Comparison of ENCODE assay signal across 8 cellular contexts in genomic region chr1:108512239-108513071, GRCh38. TPM values are rescaled to one million over a fixed set of nuclear protein-coding genes. Genes with fewer than 3 reads are reported as not detected.
DNase-seq lines count a peak whose midpoint lies in the region; ATAC-seq and TF ChIP-seq lines count a peak whose summit lies in the region.

No MANE protein-coding gene starts in this region.

- H2AFZ ChIP-seq in Loucy (ENCODE audit: low read length): no peak overlapping the region

- TF ChIP-seq CTCF in Loucy (conservative IDR thresholded peaks at IDR 0.05; ENCODE audit: low read length) (peak; percentile 94), gastroesophageal sphincter (IDR thresholded peaks at IDR 0.05) (peak; percentile 57 to 89 (median 84)), retinal pigment epithelial cell (conservative IDR thresholded peaks at IDR 0.05; ENCODE audit: low read depth, low read length) (peak; percentile 83)

- no peak for TF ChIP-seq EP300 in gastroesophageal sphincter (IDR thresholded peaks at IDR 0.05)

- no peaks in the 10 kb centered on the region for H3K9me2 ChIP-seq in Loucy (replicated peaks; ENCODE audit: low read depth, low read length)

- 40 to 50% methylated on average over 6 of the region's 6 CpGs for WGBS in gastroesophageal sphincter (ENCODE audit: low coverage in 1 of 2), 2 donors

- no peaks in the 10 kb centered on the region for H3K27me3 ChIP-seq in Loucy (ENCODE audit: insufficient read depth, low read length, poor library complexity, severe bottlenecking)
- no peaks in the 10 kb centered on the region for H3K27me3 ChIP-seq in gastroesophageal sphincter

- DNase-seq in DMS 273 (lab: John Stamatoyannopoulos, UW; ENCODE audit: unreplicated experiment): peak; percentile 54
- DNase-seq in DMS 273 treated with DMSO at 0.1 percent for 48 hours (lab: John Stamatoyannopoulos, UW): no peak
- no peak for DNase-seq in T-cell
- no peak for DNase-seq in retinal pigment epithelial cell (ENCODE audit: low read depth)

- peak overlapping the region; percentile 19 for H3K4me2 ChIP-seq in Loucy (ENCODE audit: low read depth, low read length, poor library complexity, severe bottlenecking)

- no peak overlapping the region for H3K27ac ChIP-seq in gastroesophageal sphincter

- no peaks in the 10 kb centered on the region for H3F3A ChIP-seq in Loucy (ENCODE audit: low read depth)

- no peak overlapping the region for H3K4me3 ChIP-seq in Loucy (ENCODE audit: low read length, poor library complexity, severe bottlenecking)
- H3K4me3 ChIP-seq in gastroesophageal sphincter: no peak overlapping the region
- H3K4me3 ChIP-seq in retinal pigment epithelial cell (ENCODE audit: low read length): no peak overlapping the region

- POLR2A ChIA-PET in T-cell (lab: Charles Lee): interaction anchor here in 1 of 2 donors (1.1 to 1.4 kb wide), 2 partner anchors 49 to 180 kb away, joined by 4 read pairs; partner anchors contain the start of gene PRPF38B

- H3K36me3 ChIP-seq in Loucy (ENCODE audit: insufficient read depth, low read length) (no peaks in the 10 kb centered on the region), gastroesophageal sphincter (no peaks in the 10 kb centered on the region)

- peaks cover 27% of the 10 kb centered on the region for H3K4me1 ChIP-seq in Loucy (ENCODE audit: insufficient read depth, low read length, poor library complexity, severe bottlenecking)
- peaks cover 0 to 3% (median 0%) of the 10 kb centered on the region in 3 donors for H3K4me1 ChIP-seq in gastroesophageal sphincter

- H3K9ac ChIP-seq in Loucy (ENCODE audit: low read depth, low read length, poor library complexity, severe bottlenecking): no peak overlapping the region

- no peak for TF ChIP-seq POLR2A in gastroesophageal sphincter (IDR thresholded peaks at IDR 0.05)

- H3K9me3 ChIP-seq in Loucy (ENCODE audit: insufficient read depth, low read depth, low read length): no peaks in the 10 kb centered on the region
- H3K9me3 ChIP-seq in gastroesophageal sphincter: no peaks in the 10 kb centered on the region

- peaks cover 3 to 8% of the 10 kb centered on the region in 2 donors for H3K27me3 Mint-ChIP-seq in T-cell

- H4K20me1 ChIP-seq in Loucy (ENCODE audit: insufficient read depth, low read length, poor library complexity, severe bottlenecking): no peaks in the 10 kb centered on the region

- no peaks in the 10 kb centered on the region for H3K79me2 ChIP-seq in Loucy (ENCODE audit: insufficient read depth, low read length)

- CTCF ChIA-PET in T-cell (lab: Charles Lee): interaction anchor here (0.8 to 4.5 kb wide), 14 partner anchors 10 to 316 kb away, joined by 3 to 63 read pairs (median 6); partner anchors contain the start of genes EEIG2 (in 2 of the 2) and PRPF38B (in 1 of the 2)

- no peak overlapping the region for H3K4me3 Mint-ChIP-seq in T-cell

- no peaks in the 10 kb centered on the region for H3K4me1 Mint-ChIP-seq in T-cell

- H3K27ac Mint-ChIP-seq in T-cell: no peak overlapping the region

- H3K9me3 Mint-ChIP-seq in T-cell: no peaks in the 10 kb centered on the region

- H3K36me3 Mint-ChIP-seq in T-cell: no peaks in the 10 kb centered on the region

- ATAC-seq in T-cell (replicated peaks in 1 of 4) (peak; percentile 45 to 72 (median 52)), gastroesophageal sphincter (no peak), HG02571 (IDR thresholded peaks at IDR 0.05; ENCODE audit: unreplicated experiment) (no peak), GM19455 (IDR thresholded peaks at IDR 0.05; ENCODE audit: unreplicated experiment) (no peak)

RNA-seq across cellular contexts. Expression of gene EEIG2, which starts 47.4 kb away (rescaled TPM):
- total RNA-seq in T-cell (10 to 100 TPM in 4 of 5 donors, 1 to 10 TPM in 1; 6.7 to 16.2 (median 14.4) TPM), gastroesophageal sphincter (10 to 100 TPM; 11.6 to 23.8 (median 14.9) TPM)

Comparison
In these comparisons a context has a peak if more than half of its experiments do, and no peak if none do; other contexts are left out.
1. ATAC-seq: peak in T-cell (4 of 4); none in gastroesophageal sphincter (single experiment), HG02571 (single experiment) and GM19455 (single experiment).
2. Peak in every context shown above with its lines, with median percentiles within 50 percentile points of each other: CTCF ChIP-seq.